In genomic region chr3:13704174-13704573, GRCh38 we compare ENCODE assay signal across 20 cellular contexts.
DNase-seq lines count a peak whose midpoint lies in the region; ATAC-seq, FAIRE-seq and TF ChIP-seq lines count a peak whose summit lies in the region.
"Had no signal": no experiment of that assay in that cellular context is flagged by ENCODE, and none has a peak within 500 bp of the region (broad histone marks: within the 10 kb centered on the region; RNA-seq: fewer than 3 reads in every experiment).

No MANE protein-coding gene starts in this region.

- POLR2A ChIA-PET in HepG2 (lab: Yijun Ruan, JAX): no interaction called here

- TF ChIP-seq RAD21 in HepG2 (CRISPR knock-in tag; IDR thresholded peaks at IDR 0.05): no peak

- H3K9ac ChIP-seq in HepG2 (ENCODE audit: insufficient read depth, low read depth, low read length): no peak overlapping the region
- H3K9ac ChIP-seq: GM23248 had no signal

- H3K79me2 ChIP-seq in HepG2 (ENCODE audit: insufficient read depth, low read length): no peaks in the 10 kb centered on the region

- TF ChIP-seq POLR2A in HepG2 (IDR thresholded peaks at IDR 0.05; ENCODE audit: insufficient read depth in 1 of 2, low read depth in 2 of 2, low read length in 2 of 2): no peak
- TF ChIP-seq POLR2A in suprapubic skin (IDR thresholded peaks at IDR 0.05): no peak

- TF ChIP-seq CTCF in HepG2 (CRISPR knock-in tag; IDR thresholded peaks at IDR 0.05) (no peak), suprapubic skin (IDR thresholded peaks at IDR 0.05) (no peak)

- BruUV-seq in HepG2 (replicated peaks; lab: Mats Ljungman, UMichigan): no TSS peak

- 6% methylated on average over 6 of the region's 6 CpGs for WGBS in HepG2 (ENCODE audit: low lambda C conversion rate)
- 88% methylated on average over 6 of the region's 6 CpGs for WGBS in suprapubic skin

- H3K27me3 ChIP-seq in HepG2 (ENCODE audit: control insufficient read depth in 1 of 2, insufficient read depth in 2 of 2, low read length in 2 of 2) (no peaks in the 10 kb centered on the region), suprapubic skin (peaks cover 14% of the 10 kb centered on the region)
- H3K27me3 ChIP-seq: BE2C had no signal

- FAIRE-seq in HepG2 (lab: Jason Lieb, UNC): no peak
- FAIRE-seq: A204.1, GM12891 had no signal

- CTCF ChIA-PET in HepG2 (lab: Yijun Ruan, JAX; ENCODE audit: low intra/inter-chr PET ratio, low total read pairs): no interaction called here

- no peak overlapping the region for H3K4me2 ChIP-seq in HepG2 (ENCODE audit: low read depth, low read length)

- ATAC-seq in Right ventricle myocardium inferior (no peak), HepG2 (no peak)

- in situ Hi-C loops in HepG2 (cut with HindIII; ENCODE audit: extremely low pct_ligation_motif_present, low pct_unique_long_range_greater_than_20kb): no loop called here

- no peaks in the 10 kb centered on the region for H4K20me1 ChIP-seq in HepG2 (ENCODE audit: insufficient read depth, low read length)

- H3K36me3 ChIP-seq in HepG2 (replicated peaks in 1 of 2; ENCODE audit: control insufficient read depth in 1 of 2, insufficient read depth in 2 of 2, low read length in 2 of 2) (no peaks in the 10 kb centered on the region), suprapubic skin (no peaks in the 10 kb centered on the region)
- H3K36me3 ChIP-seq: BE2C, HAP-1 had no signal

- intact Hi-C loops in cardiac septum (cut with DNase I) (no loop called here), Right ventricle myocardium inferior (cut with DNase I) (no loop called here), HepG2 (cut with micrococcal nuclease; ENCODE audit: unreplicated experiment) (no loop called here)

- no peaks in the 10 kb centered on the region for H3K9me3 ChIP-seq in HepG2 (ENCODE audit: low read length)
- no peaks in the 10 kb centered on the region for H3K9me3 ChIP-seq in suprapubic skin
- H3K9me3 ChIP-seq: BE2C, HAP-1 had no signal

- peak; percentile 54 for DNase-seq in cardiac septum (ENCODE audit: low spot score)
- no peak for DNase-seq in Right ventricle myocardium inferior (ENCODE audit: missing footprints)
- DNase-seq in HepG2 (ENCODE audit: low spot score): no peak
- peak; percentile 5 to 18 for DNase-seq in suprapubic skin (ENCODE audit: low spot score in 2 of 2)
- no peak for DNase-seq in HuH-7.5 (ENCODE audit: low spot score)
- no peak for DNase-seq in stimulated activated CD4-positive, alpha-beta T cell treated with anti-CD3 and anti-CD28 coated beads, Interleukin-2, amount 100 ng/mL, for 24 hours
- no peak for DNase-seq in SKM-1 (lab: John Stamatoyannopoulos, UW; ENCODE audit: unreplicated experiment)
- DNase-seq: ACHN; BE2C; C1 segment of cervical spinal cord; CD4-positive, CD25-positive, alpha-beta regulatory T cell; COR-L47; DMS 273 treated with DMSO at 0.1 percent for 48 hours; DMS53; DND-41; EL; GM23248 had no signal

- TF ChIP-seq EP300 in HepG2 (IDR thresholded peaks at IDR 0.05; ENCODE audit: low read depth in 2 of 2, low read length in 2 of 2): no peak
- no peak for TF ChIP-seq EP300 in HepG2 (CRISPR knock-in tag; IDR thresholded peaks at IDR 0.05; ENCODE audit: borderline replicate concordance)
- no peak for TF ChIP-seq EP300 in suprapubic skin (IDR thresholded peaks at IDR 0.05)

- H3K4me1 ChIP-seq in HepG2 (ENCODE audit: insufficient read depth, low read length) (no peaks in the 10 kb centered on the region), suprapubic skin (no peaks in the 10 kb centered on the region)
- H3K4me1 ChIP-seq: BE2C, HAP-1 had no signal

- H2AFZ ChIP-seq in HepG2 (ENCODE audit: low read length): no peak overlapping the region
- H2AFZ ChIP-seq: GM23248 had no signal

- no peak overlapping the region for H3K4me3 ChIP-seq in HepG2 (replicated peaks in 1 of 3; ENCODE audit: insufficient read depth in 1 of 3, low read depth in 2 of 3, low read length in 3 of 3)
- no peak overlapping the region for H3K4me3 ChIP-seq in suprapubic skin
- H3K4me3 ChIP-seq: GM23248, HAP-1 had no signal

- H3K27ac ChIP-seq in HepG2 (ENCODE audit: extremely low read length, insufficient read depth, low read length) (no peak overlapping the region), suprapubic skin (no peak overlapping the region)
- H3K27ac ChIP-seq: GM23248 had no signal

TF ChIP-seq in HepG2, 621 proteins besides CTCF, POLR2A, EP300 and RAD21:
- TF ChIP-seq ZNF282 (IDR thresholded peaks at IDR 0.05; ENCODE audit: partially characterized antibody): no peak
- peak; percentile 96 for TF ChIP-seq MNT (IDR thresholded peaks at IDR 0.05)

Comparison
In these comparisons a context has a peak if more than half of its experiments do, and no peak if none do; other contexts are left out.
1. DNase-seq: peak in cardiac septum (single experiment) and suprapubic skin (2 of 2); none in Right ventricle myocardium inferior (single experiment), HepG2 (single experiment), HuH-7.5 (single experiment), stimulated activated CD4-positive, alpha-beta T cell treated with anti-CD3 and anti-CD28 coated beads, Interleukin-2, amount 100 ng/mL, for 24 hours (0 of 2) and SKM-1 (single experiment).